In the genomic region with DNA sequence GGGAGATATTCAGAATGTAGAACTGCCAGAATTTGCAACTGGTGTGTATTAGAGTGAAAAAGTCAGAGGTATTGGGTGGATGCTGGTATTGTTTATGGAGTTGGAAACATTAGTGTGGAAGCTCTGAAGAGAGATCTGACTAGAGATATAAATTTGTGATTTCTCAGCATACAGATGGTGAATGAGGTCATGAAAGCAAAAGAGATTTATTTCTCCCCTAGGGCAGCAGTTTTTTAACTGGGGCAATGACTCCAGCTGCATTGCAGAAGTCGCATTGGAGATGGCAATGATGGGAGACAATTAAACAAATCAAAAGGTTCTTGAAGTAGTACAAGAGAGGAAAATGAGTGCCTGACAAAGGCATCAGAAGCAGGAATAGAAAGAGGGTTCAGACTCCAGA, we compare ENCODE assay signal across 35 cellular contexts.
"Had no signal": no experiment of that assay in that cellular context is flagged by ENCODE, and none has a peak within 500 bp of the region (broad histone marks: within the 10 kb centered on the region; RNA-seq: fewer than 3 reads in every experiment).

No MANE protein-coding gene starts in this region.

- H3K27ac Mint-ChIP-seq: activated B cell treated with CpG ODN at 0.5 μM for 24 hours; activated CD8-positive, alpha-beta memory T cell treated with anti-CD3 and anti-CD28 coated beads, Interleukin-2, amount 10 ng/mL, durations not matched to agents 7 days and 5 days; activated CD8-positive, alpha-beta T cell treated with anti-CD3 and anti-CD28 coated beads for 36 hours; activated naive CD4-positive, alpha-beta T cell treated with anti-CD3 and anti-CD28 coated beads, Interleukin-2, amount 10 ng/mL, durations not matched to agents 7 days and 5 days; activated naive CD4-positive, alpha-beta T cell treated with anti-CD3 and anti-CD28 coated beads, Interleukin-2, amount 50 U/mL, for 72 hours; activated naive CD8-positive, alpha-beta T cell treated with anti-CD3 and anti-CD28 coated beads, Interleukin-2, amount 10 ng/mL, durations not matched to agents 7 days and 5 days; activated T-helper 1 cell treated with anti-CD3 and anti-CD28 coated beads, Interleukin-12 subunit alpha, Interleukin-12 subunit beta, Interleukin-2, Interleukin-4 antibody, amounts not matched to agents 30 ng/mL and 10 ng/mL and 1 ng/mL, durations not matched to agents 14 hours and 24 hours and 36 hours; brain; dendritic cell treated with granulocyte-macrophage colony-stimulating factor and Interleukin-4, amounts not matched to agents 40 ng/mL and 50 ng/mL, for 4 days; endodermal cell; T-helper 2 cell treated with Interferon-gamma antibody and Interleukin-4, amounts not matched to agents 5 μg/mL and 100 μg/mL, for 36 hours had no signal

- H3K9me3 ChIP-seq: ascending aorta, breast epithelium, gastrocnemius medialis, heart left ventricle had no signal

- H3K4me3 ChIP-seq: ascending aorta, breast epithelium, cardiac muscle cell, coronary artery, dorsolateral prefrontal cortex, gastrocnemius medialis, heart left ventricle had no signal

- DNase-seq: activated B cell treated with CpG ODN at 0.5 μM for 24 hours; activated CD4-positive, alpha-beta T cell treated with anti-CD3 and anti-CD28 coated beads for 48 hours; activated CD4-positive, alpha-beta T cell treated with anti-CD3 and anti-CD28 coated beads, Interleukin-2, amount 50 U/mL, for 1 hour; activated CD4-positive, alpha-beta T cell treated with anti-CD3 and anti-CD28 coated beads, Interleukin-2, amount 50 U/mL, for 48 hours; activated CD8-positive, alpha-beta memory T cell treated with anti-CD3 and anti-CD28 coated beads, Interleukin-2, amount 10 ng/mL, durations not matched to agents 7 days and 5 days; activated CD8-positive, alpha-beta memory T cell treated with anti-CD3 and anti-CD28 coated beads, Interleukin-2, amount 50 U/mL, for 4 hours; activated CD8-positive, alpha-beta T cell treated with anti-CD3 and anti-CD28 coated beads for 36 hours; activated gamma-delta T cell; activated naive CD4-positive, alpha-beta T cell; activated naive CD4-positive, alpha-beta T cell treated with anti-CD3 and anti-CD28 coated beads, Interleukin-2, amount 10 ng/mL, durations not matched to agents 7 days and 5 days; activated naive CD8-positive, alpha-beta T cell treated with anti-CD3 and anti-CD28 coated beads, Interleukin-2, amount 10 ng/mL, durations not matched to agents 7 days and 5 days; activated T-cell treated with anti-CD3 and anti-CD28 coated beads, Interleukin-2, amount 50 U/mL, for 1 hour; activated T-cell treated with anti-CD3 and anti-CD28 coated beads, Interleukin-2, amount 50 U/mL, for 48 hours; dorsolateral prefrontal cortex; effector memory CD4-positive, alpha-beta T cell; endodermal cell; foreskin keratinocyte; gastrocnemius medialis; glutamatergic neuron; heart left ventricle; hypothalamus; T1000; WERI-Rb-1 had no signal

- H3K36me3 ChIP-seq: ascending aorta, breast epithelium, cardiac muscle cell, gastrocnemius medialis, heart left ventricle, WERI-Rb-1 had no signal

- H3K4me1 ChIP-seq: ascending aorta, breast epithelium, foreskin keratinocyte, gastrocnemius medialis, heart left ventricle had no signal

- H3K27me3 Mint-ChIP-seq: activated naive CD4-positive, alpha-beta T cell treated with anti-CD3 and anti-CD28 coated beads, Interleukin-2, amount 10 ng/mL, durations not matched to agents 7 days and 5 days; dendritic cell treated with granulocyte-macrophage colony-stimulating factor and Interleukin-4, amounts not matched to agents 40 ng/mL and 50 ng/mL, for 4 days had no signal

- H3K4me1 Mint-ChIP-seq: activated B cell treated with CpG ODN at 0.5 μM for 24 hours; activated CD8-positive, alpha-beta memory T cell treated with anti-CD3 and anti-CD28 coated beads, Interleukin-2, amount 10 ng/mL, durations not matched to agents 7 days and 5 days; activated naive CD4-positive, alpha-beta T cell treated with anti-CD3 and anti-CD28 coated beads, Interleukin-2, amount 10 ng/mL, durations not matched to agents 7 days and 5 days; activated naive CD8-positive, alpha-beta T cell treated with anti-CD3 and anti-CD28 coated beads, Interleukin-2, amount 10 ng/mL, durations not matched to agents 7 days and 5 days; brain; central memory CD8-positive, alpha-beta T cell had no signal

- H3K9me3 Mint-ChIP-seq: activated B cell treated with CpG ODN at 0.5 μM for 24 hours; activated CD8-positive, alpha-beta T cell treated with anti-CD3 and anti-CD28 coated beads for 36 hours; activated naive CD4-positive, alpha-beta T cell treated with anti-CD3 and anti-CD28 coated beads, Interleukin-2, amount 10 ng/mL, durations not matched to agents 7 days and 5 days; activated naive CD4-positive, alpha-beta T cell treated with anti-CD3 and anti-CD28 coated beads, Interleukin-2, amount 50 U/mL, for 72 hours; activated naive CD8-positive, alpha-beta T cell treated with anti-CD3 and anti-CD28 coated beads, Interleukin-2, amount 10 ng/mL, durations not matched to agents 7 days and 5 days; activated T-helper 1 cell treated with anti-CD3 and anti-CD28 coated beads, Interleukin-12 subunit alpha, Interleukin-12 subunit beta, Interleukin-2, Interleukin-4 antibody, amounts not matched to agents 30 ng/mL and 10 ng/mL and 1 ng/mL, durations not matched to agents 14 hours and 24 hours and 36 hours; brain; central memory CD8-positive, alpha-beta T cell; dendritic cell treated with granulocyte-macrophage colony-stimulating factor and Interleukin-4, amounts not matched to agents 40 ng/mL and 50 ng/mL, for 4 days; T-helper 2 cell treated with Interferon-gamma antibody and Interleukin-4, amounts not matched to agents 5 μg/mL and 100 μg/mL, for 36 hours had no signal

- H3K27me3 ChIP-seq: ascending aorta, breast epithelium, cardiac muscle cell, dorsolateral prefrontal cortex, gastrocnemius medialis, heart left ventricle had no signal

- H3K36me3 Mint-ChIP-seq: activated CD8-positive, alpha-beta memory T cell treated with anti-CD3 and anti-CD28 coated beads, Interleukin-2, amount 10 ng/mL, durations not matched to agents 7 days and 5 days; activated naive CD4-positive, alpha-beta T cell treated with anti-CD3 and anti-CD28 coated beads, Interleukin-2, amount 10 ng/mL, durations not matched to agents 7 days and 5 days; activated naive CD4-positive, alpha-beta T cell treated with anti-CD3 and anti-CD28 coated beads, Interleukin-2, amount 50 U/mL, for 72 hours; activated naive CD8-positive, alpha-beta T cell treated with anti-CD3 and anti-CD28 coated beads, Interleukin-2, amount 10 ng/mL, durations not matched to agents 7 days and 5 days; brain had no signal

- ATAC-seq: activated CD4-positive, CD25-positive, alpha-beta regulatory T cell treated with anti-CD3 and anti-CD28 coated beads, Interleukin-2, amount 50 U/mL, for 24 hours; activated CD8-positive, alpha-beta memory T cell treated with anti-CD3 and anti-CD28 coated beads, Interleukin-2, amount 10 ng/mL, durations not matched to agents 7 days and 5 days; activated CD8-positive, alpha-beta T cell treated with anti-CD3 and anti-CD28 coated beads for 36 hours; activated naive CD4-positive, alpha-beta T cell treated with anti-CD3 and anti-CD28 coated beads, Interleukin-2, amount 50 U/mL, for 72 hours; esophagus mucosa; foreskin keratinocyte; gastrocnemius medialis; heart left ventricle had no signal

- H3K27ac ChIP-seq: ascending aorta, breast epithelium, cardiac muscle cell, coronary artery, dorsolateral prefrontal cortex, foreskin keratinocyte, gastrocnemius medialis, heart left ventricle, WERI-Rb-1 had no signal

- H3K4me3 Mint-ChIP-seq: activated B cell treated with CpG ODN at 0.5 μM for 24 hours; activated CD8-positive, alpha-beta memory T cell treated with anti-CD3 and anti-CD28 coated beads, Interleukin-2, amount 10 ng/mL, durations not matched to agents 7 days and 5 days; activated CD8-positive, alpha-beta T cell treated with anti-CD3 and anti-CD28 coated beads for 36 hours; activated naive CD4-positive, alpha-beta T cell treated with anti-CD3 and anti-CD28 coated beads, Interleukin-2, amount 10 ng/mL, durations not matched to agents 7 days and 5 days; activated naive CD8-positive, alpha-beta T cell treated with anti-CD3 and anti-CD28 coated beads, Interleukin-2, amount 10 ng/mL, durations not matched to agents 7 days and 5 days; activated T-helper 1 cell treated with anti-CD3 and anti-CD28 coated beads, Interleukin-12 subunit alpha, Interleukin-12 subunit beta, Interleukin-2, Interleukin-4 antibody, amounts not matched to agents 30 ng/mL and 10 ng/mL and 1 ng/mL, durations not matched to agents 14 hours and 24 hours and 36 hours; brain; central memory CD8-positive, alpha-beta T cell; dendritic cell treated with granulocyte-macrophage colony-stimulating factor and Interleukin-4, amounts not matched to agents 40 ng/mL and 50 ng/mL, for 4 days; endodermal cell; T-helper 2 cell treated with Interferon-gamma antibody and Interleukin-4, amounts not matched to agents 5 μg/mL and 100 μg/mL, for 36 hours had no signal
